Comparison of ENCODE assay signal across 19 cellular contexts in genomic region chr1:90175490-90176157, GRCh38.
DNase-seq lines count a peak whose midpoint lies in the region; ATAC-seq and TF ChIP-seq lines count a peak whose summit lies in the region.
"Had no signal": no experiment of that assay in that cellular context is flagged by ENCODE, and none has a peak within 500 bp of the region (broad histone marks: within the 10 kb centered on the region; RNA-seq: fewer than 3 reads in every experiment).

No MANE protein-coding gene starts in this region.

- H2AFZ ChIP-seq in trophoblast cell (ENCODE audit: insufficient read depth, low read length, poor library complexity): no peak overlapping the region

- H3K27ac ChIP-seq in trophoblast cell (ENCODE audit: low read depth, low read length) (no peak overlapping the region), esophagus squamous epithelium (no peak overlapping the region)
- H3K27ac ChIP-seq: right atrium auricular region had no signal

- no peak overlapping the region for H4K12ac ChIP-seq in trophoblast cell (ENCODE audit: low read depth, low read length)

- H3K18ac ChIP-seq in trophoblast cell (ENCODE audit: low read length): no peak overlapping the region

- H3K4me3 ChIP-seq in epithelial cell of esophagus (ENCODE audit: low read length): no peak overlapping the region
- H3K4me3 ChIP-seq in trophoblast cell (ENCODE audit: low read depth, low read length): no peak overlapping the region
- no peak overlapping the region for H3K4me3 ChIP-seq in esophagus squamous epithelium
- H3K4me3 ChIP-seq: right atrium auricular region had no signal

- H3K4me2 ChIP-seq in trophoblast cell (ENCODE audit: low read length): no peak overlapping the region

- no peak for ATAC-seq in HG02588 (IDR thresholded peaks at IDR 0.05; ENCODE audit: unreplicated experiment)
- ATAC-seq: activated T-helper 17 cell treated with anti-CD3 and anti-CD28 coated beads, Interleukin-2, amount 50 U/mL, for 72 hours; Right ventricle myocardium inferior had no signal

- H3K14ac ChIP-seq in trophoblast cell (ENCODE audit: low read length): no peak overlapping the region

- H3K27me3 ChIP-seq in trophoblast cell (ENCODE audit: insufficient read depth, low read length) (no peaks in the 10 kb centered on the region), esophagus squamous epithelium (no peaks in the 10 kb centered on the region)
- H3K27me3 ChIP-seq: right atrium auricular region had no signal

- TF ChIP-seq POLR2A in esophagus squamous epithelium (IDR thresholded peaks at IDR 0.05): no peak

- no peaks in the 10 kb centered on the region for H3K79me2 ChIP-seq in trophoblast cell (ENCODE audit: control insufficient read depth, insufficient read depth, low read length, poor library complexity)

- H4K91ac ChIP-seq in trophoblast cell (ENCODE audit: low read depth, low read length): no peak overlapping the region

- H3K4ac ChIP-seq in trophoblast cell (ENCODE audit: low read depth, low read length): no peak overlapping the region

- H2BK120ac ChIP-seq in trophoblast cell (ENCODE audit: insufficient read depth, low read length, poor library complexity): no peak overlapping the region

- no peak overlapping the region for H3K23ac ChIP-seq in trophoblast cell (ENCODE audit: low read length)

- no peaks in the 10 kb centered on the region for H3K9me3 ChIP-seq in trophoblast cell (ENCODE audit: insufficient read depth, low read depth, low read length)
- H3K9me3 ChIP-seq in esophagus squamous epithelium: no peaks in the 10 kb centered on the region
- H3K9me3 ChIP-seq: right atrium auricular region had no signal

- WGBS in trophoblast cell (ENCODE audit: extremely low coverage, insufficient coverage, insufficient read length): no CpG with 5 or more reads among the region's 3 CpGs
- WGBS in esophagus squamous epithelium, 2 donors: 23 to 43% methylated on average over 3 of the region's 3 CpGs

- H3K4me1 ChIP-seq in trophoblast cell (ENCODE audit: control insufficient read depth in 1 of 2, insufficient read depth in 2 of 2, low read length in 2 of 2) (no peaks in the 10 kb centered on the region), esophagus squamous epithelium (no peaks in the 10 kb centered on the region)
- H3K4me1 ChIP-seq: right atrium auricular region had no signal

- H2BK12ac ChIP-seq in trophoblast cell (ENCODE audit: low read length): no peak overlapping the region

- no peak overlapping the region for H3K9ac ChIP-seq in trophoblast cell (ENCODE audit: low read length)

- H3K36me3 ChIP-seq in trophoblast cell (ENCODE audit: control insufficient read depth in 1 of 2, insufficient read depth in 2 of 2, low read length in 2 of 2): no peaks in the 10 kb centered on the region
- no peaks in the 10 kb centered on the region for H3K36me3 ChIP-seq in esophagus squamous epithelium
- H3K36me3 ChIP-seq: right atrium auricular region had no signal

- no peak overlapping the region for H2AK5ac ChIP-seq in trophoblast cell (ENCODE audit: low read length)

- no peak for TF ChIP-seq CTCF in epithelial cell of esophagus (IDR thresholded peaks at IDR 0.05; ENCODE audit: insufficient read depth, low read depth, low read length, missing control alignments)
- no peak for TF ChIP-seq CTCF in esophagus squamous epithelium (IDR thresholded peaks at IDR 0.05)

- H3K79me1 ChIP-seq in trophoblast cell (ENCODE audit: low read length): no peaks in the 10 kb centered on the region

- intact Hi-C loops in esophagus squamous epithelium (cut with DNase I): no loop called here

- DNase-seq in H4 (ENCODE audit: low spot score) (peak; percentile 60), NCI-H226 (peak; percentile 31), epithelial cell of esophagus (ENCODE audit: low read depth) (peak; percentile 79), trophoblast cell (peak; percentile 21 to 42), esophagus squamous epithelium (lab: John Stamatoyannopoulos, UW) (no peak), NCI-H2107 (lab: John Stamatoyannopoulos, UW) (no peak)
- DNase-seq: activated CD4-positive, alpha-beta T cell treated with anti-CD3 and anti-CD28 coated beads, Interleukin-2, amount 10 ng/mL, durations not matched to agents 24 days and 14 days; CD4-positive, alpha-beta T cell; DMS 273 treated with DMSO at 0.1 percent for 48 hours; GF-D8; immature natural killer cell; Karpas-422; NCI-H1105; NCI-H2081 treated with DMSO at 0.1 percent for 48 hours; nucleus accumbens had no signal

- H2BK5ac ChIP-seq in trophoblast cell (ENCODE audit: low read depth, low read length, poor library complexity): no peak overlapping the region

- H4K8ac ChIP-seq in trophoblast cell (ENCODE audit: low read depth, low read length): no peak overlapping the region

Comparison
In these comparisons a context has a peak if more than half of its experiments do, and no peak if none do; other contexts are left out.
1. DNase-seq: peak in H4 (single experiment), NCI-H226 (single experiment), epithelial cell of esophagus (single experiment) and trophoblast cell (2 of 2); none in esophagus squamous epithelium (single experiment) and NCI-H2107 (single experiment).